21 cellular contexts compared by ENCODE assay signal in the genomic region with DNA sequence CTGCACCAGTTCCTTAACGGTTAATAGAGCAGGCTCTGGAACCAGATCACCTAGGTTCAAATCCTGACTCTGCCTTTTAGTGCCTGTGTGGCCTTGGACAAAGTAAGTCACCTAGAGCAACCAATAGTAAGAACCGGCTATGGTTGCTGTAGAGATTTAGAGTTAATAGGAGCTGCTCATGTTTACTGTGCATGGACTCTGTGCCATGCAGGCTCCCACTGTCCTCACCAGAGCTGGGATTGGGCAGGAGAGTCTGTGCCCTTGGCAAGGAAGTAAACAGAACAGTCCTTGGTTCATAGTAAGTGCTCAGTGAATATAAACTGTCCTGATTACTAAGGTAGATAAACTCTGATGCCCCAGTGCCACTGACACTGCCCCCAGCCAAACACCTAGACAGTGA. TPM values are rescaled to one million over a fixed set of nuclear protein-coding genes. Genes with fewer than 3 reads are reported as not detected.
DNase-seq lines count a peak whose midpoint lies in the region; ATAC-seq and TF ChIP-seq lines count a peak whose summit lies in the region.
"Had no signal": no experiment of that assay in that cellular context is flagged by ENCODE, and none has a peak within 500 bp of the region (broad histone marks: within the 10 kb centered on the region; RNA-seq: fewer than 3 reads in every experiment).

No MANE protein-coding gene starts in this region.

- peak overlapping the region; percentile 54 for H3K4me3 Mint-ChIP-seq in activated naive CD4-positive, alpha-beta T cell treated with anti-CD3 and anti-CD28 coated beads for 36 hours
- peak overlapping the region; percentile 71 for H3K4me3 Mint-ChIP-seq in T-helper 17 cell
- peak overlapping the region; percentile 59 for H3K4me3 Mint-ChIP-seq in mesothelial cell of epicardium
- no peak overlapping the region for H3K4me3 Mint-ChIP-seq in stimulated activated memory B cell treated with anti-CD40 and anti-IgM and Interleukin-4, amounts not matched to agents 10 μg/mL and 1 μg/mL and 100 μg/mL, for 72 hours

- intact Hi-C loops in activated naive CD4-positive, alpha-beta T cell treated with anti-CD3 and anti-CD28 coated beads for 36 hours (cut with micrococcal nuclease): loop anchor here (5.0 kb wide), 1 partner anchor 130 kb away; no protein-coding TSS in a partner anchor

- H3K4me1 Mint-ChIP-seq in activated naive CD4-positive, alpha-beta T cell treated with anti-CD3 and anti-CD28 coated beads for 36 hours (ENCODE audit: low read depth): peaks cover 8% of the 10 kb centered on the region
- peaks cover 4% of the 10 kb centered on the region for H3K4me1 Mint-ChIP-seq in T-helper 17 cell
- H3K4me1 Mint-ChIP-seq in mesothelial cell of epicardium: peaks cover 28% of the 10 kb centered on the region
- H3K4me1 Mint-ChIP-seq in stimulated activated memory B cell treated with anti-CD40 and anti-IgM and Interleukin-4, amounts not matched to agents 10 μg/mL and 1 μg/mL and 100 μg/mL, for 72 hours: peaks cover 53% of the 10 kb centered on the region

- no peak overlapping the region for H3K27ac Mint-ChIP-seq in activated naive CD4-positive, alpha-beta T cell treated with anti-CD3 and anti-CD28 coated beads for 36 hours
- H3K27ac Mint-ChIP-seq in T-helper 17 cell: no peak overlapping the region
- H3K27ac Mint-ChIP-seq in mesothelial cell of epicardium: no peak overlapping the region
- peak overlapping the region; percentile 44 for H3K27ac Mint-ChIP-seq in stimulated activated memory B cell treated with anti-CD40 and anti-IgM and Interleukin-4, amounts not matched to agents 10 μg/mL and 1 μg/mL and 100 μg/mL, for 72 hours
- H3K27ac Mint-ChIP-seq: activated CD4-positive, alpha-beta memory T cell treated with anti-CD3 and anti-CD28 coated beads, Interleukin-2, amount 10 ng/mL, durations not matched to agents 7 days and 5 days; memory B cell had no signal

- H3K27me3 Mint-ChIP-seq in activated naive CD4-positive, alpha-beta T cell treated with anti-CD3 and anti-CD28 coated beads for 36 hours (ENCODE audit: low read depth): peaks cover 2% of the 10 kb centered on the region
- H3K27me3 Mint-ChIP-seq in T-helper 17 cell (peaks cover 28% of the 10 kb centered on the region), mesothelial cell of epicardium (ENCODE audit: low read depth) (peaks cover 27% of the 10 kb centered on the region)
- no peaks in the 10 kb centered on the region for H3K27me3 Mint-ChIP-seq in stimulated activated memory B cell treated with anti-CD40 and anti-IgM and Interleukin-4, amounts not matched to agents 10 μg/mL and 1 μg/mL and 100 μg/mL, for 72 hours
- H3K27me3 Mint-ChIP-seq: memory B cell had no signal

- ATAC-seq in T-helper 17 cell: no peak
- ATAC-seq in stimulated activated memory B cell treated with anti-CD40 and anti-IgM and Interleukin-4, amounts not matched to agents 10 μg/mL and 1 μg/mL and 100 μg/mL, for 72 hours: no peak
- no peak for ATAC-seq in HG02981 (IDR thresholded peaks at IDR 0.05; ENCODE audit: unreplicated experiment)
- ATAC-seq in HG02885 (IDR thresholded peaks at IDR 0.05; ENCODE audit: poor library complexity, unreplicated experiment): no peak

- no peaks in the 10 kb centered on the region for H3K36me3 Mint-ChIP-seq in activated naive CD4-positive, alpha-beta T cell treated with anti-CD3 and anti-CD28 coated beads for 36 hours (ENCODE audit: low read depth)
- peaks cover 2% of the 10 kb centered on the region for H3K36me3 Mint-ChIP-seq in T-helper 17 cell (ENCODE audit: low read depth)
- H3K36me3 Mint-ChIP-seq in mesothelial cell of epicardium: no peaks in the 10 kb centered on the region
- no peaks in the 10 kb centered on the region for H3K36me3 Mint-ChIP-seq in stimulated activated memory B cell treated with anti-CD40 and anti-IgM and Interleukin-4, amounts not matched to agents 10 μg/mL and 1 μg/mL and 100 μg/mL, for 72 hours
- H3K36me3 Mint-ChIP-seq: memory B cell had no signal

- no peak for DNase-seq in activated naive CD4-positive, alpha-beta T cell treated with anti-CD3 and anti-CD28 coated beads for 36 hours
- no peak for DNase-seq in activated naive CD4-positive, alpha-beta T cell treated with Interleukin-2 at 50 U/mL for 16 hours
- DNase-seq in T-helper 17 cell (no peak), mesothelial cell of epicardium (ENCODE audit: low spot score in 2 of 2, unreplicated experiment in 2 of 2) (no peak), NCI-H1694 (lab: John Stamatoyannopoulos, UW) (no peak)
- DNase-seq: activated CD4-positive, alpha-beta memory T cell treated with anti-CD3 and anti-CD28 coated beads, Interleukin-2, amount 10 ng/mL, durations not matched to agents 7 days and 5 days; activated naive CD4-positive, alpha-beta T cell; activated T-cell treated with anti-CD3 and anti-CD28 coated beads for 4 hours; anterior cingulate cortex; effector memory CD4-positive, alpha-beta T cell; esophagus squamous epithelium; GM23248; KBM-7; NCI-H774; PC-9; stimulated activated CD4-positive, alpha-beta T cell treated with anti-CD3 and anti-CD28 coated beads, Interleukin-4, amount 100 ng/mL, for 4 hours; uterus had no signal

- H3K9me3 Mint-ChIP-seq in activated naive CD4-positive, alpha-beta T cell treated with anti-CD3 and anti-CD28 coated beads for 36 hours: no peaks in the 10 kb centered on the region
- H3K9me3 Mint-ChIP-seq in mesothelial cell of epicardium: no peaks in the 10 kb centered on the region
- H3K9me3 Mint-ChIP-seq in stimulated activated memory B cell treated with anti-CD40 and anti-IgM and Interleukin-4, amounts not matched to agents 10 μg/mL and 1 μg/mL and 100 μg/mL, for 72 hours: no peaks in the 10 kb centered on the region
- H3K9me3 Mint-ChIP-seq: activated CD4-positive, alpha-beta memory T cell treated with anti-CD3 and anti-CD28 coated beads, Interleukin-2, amount 10 ng/mL, durations not matched to agents 7 days and 5 days; memory B cell had no signal

- no peak for TF ChIP-seq CTCF in mesothelial cell of epicardium (IDR thresholded peaks at IDR 0.05; ENCODE audit: unreplicated experiment)

- no peaks in the 10 kb centered on the region for H3K9me3 ChIP-seq in T-helper 17 cell (ENCODE audit: control insufficient read depth, low read length, poor library complexity, severe bottlenecking)
- H3K9me3 ChIP-seq: esophagus squamous epithelium, uterus had no signal

- CTCF ChIA-PET in activated naive CD4-positive, alpha-beta T cell treated with anti-CD3 and anti-CD28 coated beads for 36 hours (lab: Charles Lee): interaction anchor here (1.1 to 2.0 kb wide), 3 partner anchors 16 to 153 kb away, joined by 3 to 6 read pairs (median 5); no protein-coding TSS in a partner anchor

RNA-seq across cellular contexts. Expression of a gene that starts 1.4 kb away (rescaled TPM):
- 10 to 100 TPM; 10.3 to 14.0 TPM for total RNA-seq in activated naive CD4-positive, alpha-beta T cell treated with anti-CD3 and anti-CD28 coated beads for 36 hours
- total RNA-seq in T-helper 17 cell: 1 to 10 TPM; 1.8 to 3.9 TPM
- 71.0 to 81.0 TPM (median 73.1 TPM) in 3 replicates for total RNA-seq in mesothelial cell of epicardium
